Comparison of ENCODE assay signal across 8 cellular contexts in genomic region chr16:57906385-57907316, GRCh38.
DNase-seq lines count a peak whose midpoint lies in the region; ATAC-seq and TF ChIP-seq lines count a peak whose summit lies in the region.

No MANE protein-coding gene starts in this region.

- no peaks in the 10 kb centered on the region for H3K36me3 ChIP-seq in uterus

- TF ChIP-seq CTCF in uterus (IDR thresholded peaks at IDR 0.05): peak in 3 of 4 experiments; percentile 31 to 36 (median 34)

- H3K36me3 Mint-ChIP-seq in immature natural killer cell: peaks cover 0 to 2% (median 0%) of the 10 kb centered on the region in 3 donors

- H3K9me3 ChIP-seq in uterus: no peaks in the 10 kb centered on the region

- no peak overlapping the region for H3K4me3 Mint-ChIP-seq in immature natural killer cell

- no peak overlapping the region for H3K27ac ChIP-seq in uterus

- peak; percentile 3 for DNase-seq in activated effector memory CD4-positive, alpha-beta T cell treated with Interleukin-2 at 50 U/mL for 16 hours
- no peak for DNase-seq in activated effector memory CD4-positive, alpha-beta T cell treated with anti-CD3 and anti-CD28 coated beads, Interleukin-2, amount 50 U/mL, for 16 hours
- DNase-seq in activated naive CD4-positive, alpha-beta T cell treated with Interleukin-2 at 50 U/mL for 16 hours: peak; percentile 29
- DNase-seq in immature natural killer cell (peak in 2 of 3 donors; percentile 20 to 34), uterus (no peak)

- H3K4me1 Mint-ChIP-seq in immature natural killer cell: no peaks in the 10 kb centered on the region

- ATAC-seq in HG03175 (IDR thresholded peaks at IDR 0.05; ENCODE audit: unreplicated experiment) (no peak), HG03280 (IDR thresholded peaks at IDR 0.05; ENCODE audit: unreplicated experiment) (no peak), GM19452 (IDR thresholded peaks at IDR 0.05; ENCODE audit: unreplicated experiment) (no peak)

- H3K27me3 Mint-ChIP-seq in immature natural killer cell (ENCODE audit: low read depth in 3 of 3): peaks cover 7 to 11% (median 9%) of the 10 kb centered on the region in 3 donors

- no peaks in the 10 kb centered on the region for H3K9me3 Mint-ChIP-seq in immature natural killer cell

- H3K4me1 ChIP-seq in uterus: no peaks in the 10 kb centered on the region

- intact Hi-C loops in uterus (cut with DNase I; ENCODE audit: low total_unique reads): no loop called here

- H3K27ac Mint-ChIP-seq in immature natural killer cell: peak overlapping the region in 1 of 6 donors; percentile 70

- TF ChIP-seq POLR2A in uterus (IDR thresholded peaks at IDR 0.05): no peak

- no peak overlapping the region for H3K4me3 ChIP-seq in uterus

- no peaks in the 10 kb centered on the region for H3K27me3 ChIP-seq in uterus

Comparison
In these comparisons a context has a peak if more than half of its experiments do, and no peak if none do; other contexts are left out.
1. DNase-seq: peak in activated effector memory CD4-positive, alpha-beta T cell treated with Interleukin-2 at 50 U/mL for 16 hours (single experiment), activated naive CD4-positive, alpha-beta T cell treated with Interleukin-2 at 50 U/mL for 16 hours (single experiment) and immature natural killer cell (2 of 3); none in activated effector memory CD4-positive, alpha-beta T cell treated with anti-CD3 and anti-CD28 coated beads, Interleukin-2, amount 50 U/mL, for 16 hours (single experiment) and uterus (0 of 2).